ENCODE assay signal across 21 cellular contexts in the genomic region with DNA sequence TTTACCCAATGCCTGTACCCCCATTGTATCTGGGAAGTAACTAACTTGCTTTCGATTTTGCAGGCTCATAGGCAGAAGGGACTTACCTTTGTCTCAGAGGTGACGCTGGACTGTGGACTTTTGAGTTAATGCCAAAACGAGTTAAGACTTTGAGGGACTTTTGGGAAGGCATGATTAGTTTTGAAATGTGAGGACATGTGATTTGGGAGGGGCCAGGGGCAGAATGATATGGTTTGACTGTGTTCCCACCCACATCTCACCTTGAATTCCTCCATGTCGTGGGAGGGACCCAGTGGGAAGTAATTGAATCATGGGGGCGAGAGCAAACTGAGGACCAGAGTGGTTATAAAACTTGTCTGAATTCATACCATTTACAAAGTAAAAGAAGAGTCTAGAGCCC.
"Had no signal": no experiment of that assay in that cellular context is flagged by ENCODE, and none has a peak within 500 bp of the region (broad histone marks: within the 10 kb centered on the region; RNA-seq: fewer than 3 reads in every experiment).

No MANE protein-coding gene starts in this region.

- H3K79me2 ChIP-seq: parathyroid adenoma had no signal

- H3K9me3 ChIP-seq: colonic mucosa, tibial artery, uterus had no signal

- H3K4me2 ChIP-seq: neural progenitor cell had no signal

- H3K27me3 Mint-ChIP-seq: T-cell had no signal

- H3K27me3 ChIP-seq: brain microvascular endothelial cell, colonic mucosa, left lung, neural progenitor cell, tibial artery, uterus had no signal

- H3K4me3 ChIP-seq: colonic mucosa, left lung, neural progenitor cell, tibial artery, uterus had no signal

- H3K4me3 Mint-ChIP-seq: activated CD8-positive, alpha-beta T cell treated with anti-CD3 and anti-CD28 coated beads, Interleukin-2, amount 10 ng/mL, durations not matched to agents 7 days and 5 days; activated naive CD4-positive, alpha-beta T cell treated with anti-CD3 and anti-CD28 coated beads for 36 hours; activated T-cell treated with anti-CD3 and anti-CD28 coated beads, Interleukin-2, amount 50 U/mL, for 4 hours; endodermal cell; neural progenitor cell; T-cell had no signal

- H3K9ac ChIP-seq: neural progenitor cell, parathyroid adenoma had no signal

- H3K4me1 Mint-ChIP-seq: endodermal cell, neural progenitor cell, T-cell had no signal

- FAIRE-seq: frontal cortex, keratinocyte had no signal

- H3K4me1 ChIP-seq: colonic mucosa, neural progenitor cell, uterus had no signal

- H3K36me3 ChIP-seq: brain microvascular endothelial cell, colonic mucosa, left lung, neural progenitor cell, tibial artery, uterus had no signal

- ATAC-seq: activated CD8-positive, alpha-beta T cell treated with anti-CD3 and anti-CD28 coated beads, Interleukin-2, amount 10 ng/mL, durations not matched to agents 7 days and 5 days; activated T-cell treated with anti-CD3 and anti-CD28 coated beads, Interleukin-2, amount 50 U/mL, for 4 hours; left lung; T-cell had no signal

- DNase-seq: activated CD4-positive, alpha-beta T cell treated with anti-CD3 and anti-CD28 coated beads for 48 hours; activated CD4-positive, CD25-positive, alpha-beta regulatory T cell; activated CD8-positive, alpha-beta memory T cell treated with anti-CD3 and anti-CD28 coated beads, Interleukin-2, amount 50 U/mL, for 4 hours; activated CD8-positive, alpha-beta T cell treated with anti-CD3 and anti-CD28 coated beads, Interleukin-2, amount 10 ng/mL, durations not matched to agents 7 days and 5 days; activated naive CD4-positive, alpha-beta T cell treated with anti-CD3 and anti-CD28 coated beads for 36 hours; activated T-cell treated with anti-CD3 and anti-CD28 coated beads, Interleukin-2, amount 50 U/mL, for 4 hours; brain microvascular endothelial cell; central memory CD4-positive, alpha-beta T cell; colonic mucosa; endodermal cell; left lung; mammary epithelial cell; stimulated activated CD8-positive, alpha-beta memory T cell treated with anti-CD3 and anti-CD28 coated beads, Interleukin-4, amount 100 ng/mL, for 48 hours; stimulated activated naive CD4-positive, alpha-beta T cell; T-cell; tibial artery; uterus had no signal

- H3K27ac ChIP-seq: brain microvascular endothelial cell, colonic mucosa, left lung, neural progenitor cell, parathyroid adenoma, tibial artery, uterus had no signal

- H2AFZ ChIP-seq: neural progenitor cell, parathyroid adenoma had no signal

- H3K27ac Mint-ChIP-seq: activated CD8-positive, alpha-beta T cell treated with anti-CD3 and anti-CD28 coated beads, Interleukin-2, amount 10 ng/mL, durations not matched to agents 7 days and 5 days; activated naive CD4-positive, alpha-beta T cell treated with anti-CD3 and anti-CD28 coated beads for 36 hours; endodermal cell; neural progenitor cell; T-cell had no signal
